Comparison of ENCODE assay signal across 1 cellular context in the genomic region with DNA sequence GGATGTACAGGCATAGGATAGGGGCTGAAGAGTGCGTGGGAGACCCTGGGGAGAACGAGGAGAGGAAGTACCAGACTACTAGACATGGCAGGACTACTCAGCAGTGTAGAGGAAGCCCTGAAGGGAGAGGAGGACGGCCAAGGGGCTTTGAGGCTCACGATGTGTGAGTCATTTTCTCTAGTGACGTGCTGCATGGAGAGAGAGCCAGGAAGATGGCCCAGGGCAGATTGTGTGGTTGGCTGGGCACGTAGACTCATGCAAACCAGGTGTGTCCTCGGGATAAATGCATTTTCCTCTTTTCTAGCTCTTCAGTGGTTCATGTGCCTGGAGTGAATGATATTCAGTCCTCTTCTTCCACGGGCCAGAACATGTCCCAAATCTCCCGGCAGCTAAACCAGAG.
TF ChIP-seq lines count a peak whose summit lies in the region.

No MANE protein-coding gene starts in this region.

TF ChIP-seq in endothelial cell of umbilical vein, 7 proteins besides CTCF, POLR2A, EP300 and RAD21 (continued from another document):
- TF ChIP-seq, protein P1, sequence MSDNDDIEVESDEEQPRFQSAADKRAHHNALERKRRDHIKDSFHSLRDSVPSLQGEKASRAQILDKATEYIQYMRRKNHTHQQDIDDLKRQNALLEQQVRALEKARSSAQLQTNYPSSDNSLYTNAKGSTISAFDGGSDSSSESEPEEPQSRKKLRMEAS (IDR thresholded peaks at IDR 0.05; ENCODE audit: insufficient read depth, insufficient read length), result no peak
